In genomic region chr1:27572679-27573426, GRCh38 we compare ENCODE assay signal across 10 cellular contexts. TPM values are rescaled to one million over a fixed set of nuclear protein-coding genes. Genes with fewer than 3 reads are reported as not detected.
DNase-seq lines count a peak whose midpoint lies in the region; ATAC-seq and TF ChIP-seq lines count a peak whose summit lies in the region.
"Had no signal": no experiment of that assay in that cellular context is flagged by ENCODE, and none has a peak within 500 bp of the region (broad histone marks: within the 10 kb centered on the region; RNA-seq: fewer than 3 reads in every experiment).

No MANE protein-coding gene starts in this region.

- H3K27me3 ChIP-seq in colonic mucosa (no peaks in the 10 kb centered on the region), tibial artery (no peaks in the 10 kb centered on the region)

- peak overlapping the region; percentile 16 for H3K4me3 Mint-ChIP-seq in mesothelial cell of epicardium
- H3K4me3 Mint-ChIP-seq: activated CD4-positive, alpha-beta memory T cell treated with anti-CD3 and anti-CD28 coated beads, Interleukin-2, amount 10 ng/mL, durations not matched to agents 7 days and 5 days had no signal

- H3K36me3 ChIP-seq in colonic mucosa (no peaks in the 10 kb centered on the region), tibial artery (no peaks in the 10 kb centered on the region)

- H3K9ac ChIP-seq in colonic mucosa (ENCODE audit: low read depth in 2 of 2, low read length in 2 of 2), result peak overlapping the region; percentile 34 to 37

- intact Hi-C loops in colonic mucosa (cut with DNase I) (no loop called here), tibial artery (cut with DNase I; ENCODE audit: low total_unique reads) (no loop called here)

- H3K9me3 ChIP-seq in colonic mucosa (no peaks in the 10 kb centered on the region), tibial artery (no peaks in the 10 kb centered on the region)

- H3K4me1 Mint-ChIP-seq in mesothelial cell of epicardium, result peaks cover 64% of the 10 kb centered on the region

- peaks cover 16% of the 10 kb centered on the region for H3K4me1 ChIP-seq in colonic mucosa
- H3K4me1 ChIP-seq in tibial artery, result peaks cover 11 to 97% (median 90%) of the 10 kb centered on the region in 4 donors

- TF ChIP-seq CTCF in colonic mucosa (IDR thresholded peaks at IDR 0.05) (no peak), mesothelial cell of epicardium (IDR thresholded peaks at IDR 0.05; ENCODE audit: unreplicated experiment) (no peak), tibial artery (IDR thresholded peaks at IDR 0.05) (no peak)

- no peak overlapping the region for H3K4me3 ChIP-seq in colonic mucosa
- peak overlapping the region; percentile 28 to 30 for H3K4me3 ChIP-seq in tibial artery

- ATAC-seq in GM21528 (IDR thresholded peaks at IDR 0.05; ENCODE audit: low FRiP score, unreplicated experiment), result no peak
- ATAC-seq in HG02763 (IDR thresholded peaks at IDR 0.05; ENCODE audit: unreplicated experiment), result no peak

- DNase-seq in NCI-H1417 (lab: John Stamatoyannopoulos, UW), result peak in 2 of 3 experiments; percentile 30 to 56
- DNase-seq in NCI-H1417 treated with DMSO at 0.1 percent for 48 hours (lab: John Stamatoyannopoulos, UW), result no peak
- no peak for DNase-seq in colonic mucosa
- no peak for DNase-seq in mesothelial cell of epicardium (ENCODE audit: low spot score in 2 of 2, unreplicated experiment in 2 of 2)
- peak; percentile 68 to 90 for DNase-seq in tibial artery
- no peak for DNase-seq in ureter (ENCODE audit: low spot score)
- DNase-seq: activated CD4-positive, alpha-beta memory T cell treated with anti-CD3 and anti-CD28 coated beads, Interleukin-2, amount 10 ng/mL, durations not matched to agents 7 days and 5 days; NCI-H2171 treated with DMSO at 0.1 percent for 48 hours had no signal

- no peaks in the 10 kb centered on the region for H3K9me3 Mint-ChIP-seq in mesothelial cell of epicardium
- H3K9me3 Mint-ChIP-seq: activated CD4-positive, alpha-beta memory T cell treated with anti-CD3 and anti-CD28 coated beads, Interleukin-2, amount 10 ng/mL, durations not matched to agents 7 days and 5 days had no signal

- H3K27me3 Mint-ChIP-seq in mesothelial cell of epicardium (ENCODE audit: low read depth), result no peaks in the 10 kb centered on the region

- H3K27ac Mint-ChIP-seq in mesothelial cell of epicardium, result peak overlapping the region; percentile 95
- H3K27ac Mint-ChIP-seq: activated CD4-positive, alpha-beta memory T cell treated with anti-CD3 and anti-CD28 coated beads, Interleukin-2, amount 10 ng/mL, durations not matched to agents 7 days and 5 days had no signal

- H3K27ac ChIP-seq in colonic mucosa (no peak overlapping the region), tibial artery (peak overlapping the region; percentile 97 to 99)

- H3K36me3 Mint-ChIP-seq in mesothelial cell of epicardium, result no peaks in the 10 kb centered on the region

RNA-seq across cellular contexts. Expression of gene AHDC1, which starts 31.1 kb away (rescaled TPM):
- total RNA-seq in colonic mucosa (10 to 100 TPM; 18.4 to 26.8 TPM), mesothelial cell of epicardium (71.4 to 73.5 TPM (median 72.1 TPM) in 3 replicates), ureter (27.3 TPM)

Comparison
In these comparisons a context has a peak if more than half of its experiments do, and no peak if none do; other contexts are left out.
1. DNase-seq: peak in NCI-H1417 (2 of 3) and tibial artery (2 of 2); none in NCI-H1417 treated with DMSO at 0.1 percent for 48 hours (single experiment), colonic mucosa (single experiment), mesothelial cell of epicardium (0 of 2) and ureter (single experiment).